ENCODE assay signal across 8 cellular contexts in genomic region chr17:80034977-80035686, GRCh38. TPM values are rescaled to one million over a fixed set of nuclear protein-coding genes. Genes with fewer than 3 reads are reported as not detected.
DNase-seq lines count a peak whose midpoint lies in the region; ATAC-seq and TF ChIP-seq lines count a peak whose summit lies in the region.

No MANE protein-coding gene starts in this region.

- H3K4me1 ChIP-seq in osteoblast (ENCODE audit: insufficient read depth, low read length): peaks cover 10% of the 10 kb centered on the region

- H3K27ac ChIP-seq in osteoblast (ENCODE audit: low read depth, low read length): peak overlapping the region; percentile 13

- peak; percentile 27 to 30 for ATAC-seq in activated T-cell treated with anti-CD3 and anti-CD28 coated beads, Interleukin-2, amount 50 U/mL, for 4 hours

- H3K9me3 Mint-ChIP-seq in activated T-cell treated with anti-CD3 and anti-CD28 coated beads, Interleukin-2, amount 50 U/mL, for 4 hours: no peaks in the 10 kb centered on the region

- H3K27me3 Mint-ChIP-seq in activated T-cell treated with anti-CD3 and anti-CD28 coated beads, Interleukin-2, amount 50 U/mL, for 4 hours (ENCODE audit: low read depth): peaks cover 9% of the 10 kb centered on the region

- no peak for TF ChIP-seq CTCF in fibroblast of pulmonary artery (IDR thresholded peaks at IDR 0.05; ENCODE audit: low read length, missing control alignments)
- no peak for TF ChIP-seq CTCF in osteoblast (IDR thresholded peaks at IDR 0.05; ENCODE audit: extremely low read depth, low read depth, low read length)

- H4K20me1 ChIP-seq in osteoblast (ENCODE audit: insufficient read depth, low read length): peaks cover 42% of the 10 kb centered on the region

- H3K27me3 ChIP-seq in osteoblast (ENCODE audit: insufficient read depth, low read length): no peaks in the 10 kb centered on the region

- H2AFZ ChIP-seq in osteoblast (ENCODE audit: low read length): peak overlapping the region; percentile 5

- peak overlapping the region; percentile 87 for H3K4me3 Mint-ChIP-seq in activated T-cell treated with anti-CD3 and anti-CD28 coated beads, Interleukin-2, amount 50 U/mL, for 4 hours

- no peaks in the 10 kb centered on the region for H3K36me3 Mint-ChIP-seq in activated T-cell treated with anti-CD3 and anti-CD28 coated beads, Interleukin-2, amount 50 U/mL, for 4 hours (ENCODE audit: insufficient read depth)

- peak; percentile 57 for DNase-seq in DMS53 (lab: John Stamatoyannopoulos, UW)
- DNase-seq in DMS53 treated with DMSO at 0.1 percent for 48 hours (lab: John Stamatoyannopoulos, UW; ENCODE audit: unreplicated experiment): no peak
- peak; percentile 43 for DNase-seq in LHCN-M2 (ENCODE audit: low read depth)
- peak; percentile 26 for DNase-seq in activated T-cell treated with anti-CD3 and anti-CD28 coated beads, Interleukin-2, amount 50 U/mL, for 4 hours
- peak; percentile 39 for DNase-seq in fibroblast of pulmonary artery (ENCODE audit: low read depth)
- peak; percentile 91 for DNase-seq in osteoblast (ENCODE audit: insufficient read length, low spot score, missing footprints)
- DNase-seq in NCI-H510A (lab: John Stamatoyannopoulos, UW): no peak
- DNase-seq in occipital lobe (lab: John Stamatoyannopoulos, UW): no peak

- peak overlapping the region; percentile 79 for H3K4me3 ChIP-seq in fibroblast of pulmonary artery (replicated peaks; ENCODE audit: low read depth, low read length)
- peak overlapping the region; percentile 91 for H3K4me3 ChIP-seq in osteoblast (ENCODE audit: insufficient read depth, low read length)

- peak overlapping the region; percentile 80 for H3K4me2 ChIP-seq in osteoblast (ENCODE audit: insufficient read depth, low read length)

- peaks cover 44% of the 10 kb centered on the region for H3K79me2 ChIP-seq in osteoblast (ENCODE audit: insufficient read depth, low read length)

- peaks cover 11% of the 10 kb centered on the region for H3K4me1 Mint-ChIP-seq in activated T-cell treated with anti-CD3 and anti-CD28 coated beads, Interleukin-2, amount 50 U/mL, for 4 hours (ENCODE audit: low read depth)

- no peaks in the 10 kb centered on the region for H3K36me3 ChIP-seq in osteoblast (ENCODE audit: insufficient read depth, low read length)

- H3K9me3 ChIP-seq in osteoblast (ENCODE audit: low read depth, low read length): no peaks in the 10 kb centered on the region

RNA-seq across cellular contexts. Expression of gene TBC1D16, which starts 0.5 kb away (rescaled TPM):
- total RNA-seq in LHCN-M2 (2014; rRNA removed): 47.5 and 53.6 TPM in 2 replicates
- 24.1 TPM for polyA plus RNA-seq in LHCN-M2 (2012)
- 1 to 10 TPM; 2.2 to 3.3 (median 2.6) TPM for total RNA-seq in activated T-cell treated with anti-CD3 and anti-CD28 coated beads, Interleukin-2, amount 50 U/mL, for 4 hours
- 63.1 and 68.8 TPM in 2 replicates for total RNA-seq in osteoblast
- 35.4 TPM for total RNA-seq in occipital lobe

RNA-seq across cellular contexts. Expression of gene CCDC40, which starts 1.3 kb away (rescaled TPM):
- total RNA-seq in LHCN-M2 (2014; rRNA removed): 4.5 and 5.7 TPM in 2 replicates
- polyA plus RNA-seq in LHCN-M2 (2012): 1.9 TPM
- under 1 TPM; 0.25 to 0.98 (median 0.29) TPM for total RNA-seq in activated T-cell treated with anti-CD3 and anti-CD28 coated beads, Interleukin-2, amount 50 U/mL, for 4 hours
- total RNA-seq in osteoblast: 8.3 and 11.8 TPM in 2 replicates
- 5.0 TPM for total RNA-seq in occipital lobe

Comparison
In these comparisons a context has a peak if more than half of its experiments do, and no peak if none do; other contexts are left out.
1. DNase-seq: peak in DMS53 (single experiment), LHCN-M2 (single experiment), activated T-cell treated with anti-CD3 and anti-CD28 coated beads, Interleukin-2, amount 50 U/mL, for 4 hours (single experiment), fibroblast of pulmonary artery (single experiment) and osteoblast (single experiment); none in DMS53 treated with DMSO at 0.1 percent for 48 hours (single experiment), NCI-H510A (single experiment) and occipital lobe (single experiment).